Comparison of ENCODE assay signal across 8 cellular contexts in genomic region chr7:151080091-151080521, GRCh38. TPM values are rescaled to one million over a fixed set of nuclear protein-coding genes. Genes with fewer than 3 reads are reported as not detected.
DNase-seq lines count a peak whose midpoint lies in the region; ATAC-seq and TF ChIP-seq lines count a peak whose summit lies in the region.

No MANE protein-coding gene starts in this region.

- peaks cover 2% of the 10 kb centered on the region for H3K27me3 Mint-ChIP-seq in activated CD4-positive, alpha-beta memory T cell treated with anti-CD3 and anti-CD28 coated beads for 36 hours

- H3K4me3 Mint-ChIP-seq in activated CD4-positive, alpha-beta memory T cell treated with anti-CD3 and anti-CD28 coated beads for 36 hours = peak overlapping the region; percentile 93

- H3K4me3 ChIP-seq in cardiac muscle cell (peak overlapping the region; percentile 93), psoas muscle (peak overlapping the region; percentile 91)

- H3K27ac ChIP-seq in cardiac muscle cell (peak overlapping the region; percentile 93), psoas muscle (peak overlapping the region; percentile 89)

- H3K27me3 ChIP-seq in cardiac muscle cell = no peaks in the 10 kb centered on the region
- H3K27me3 ChIP-seq in psoas muscle (ENCODE audit: insufficient read depth in 3 of 3, low read length in 2 of 3) = no peaks in the 10 kb centered on the region

- H3K36me3 ChIP-seq in cardiac muscle cell (peaks cover 4% of the 10 kb centered on the region), psoas muscle (ENCODE audit: insufficient read depth in 1 of 2, low read depth in 1 of 2) (peaks cover 4 to 29% of the 10 kb centered on the region in 2 donors)

- H3K27ac Mint-ChIP-seq in activated CD4-positive, alpha-beta memory T cell treated with anti-CD3 and anti-CD28 coated beads for 36 hours = peak overlapping the region; percentile 86

- H3K9me3 ChIP-seq in cardiac muscle cell (ENCODE audit: low read depth) (no peaks in the 10 kb centered on the region), psoas muscle (no peaks in the 10 kb centered on the region)

- TF ChIP-seq CTCF in cardiac muscle cell (IDR thresholded peaks at IDR 0.05; ENCODE audit: low read depth, low read length) (no peak), psoas muscle (IDR thresholded peaks at IDR 0.05) (no peak)

- H3K9me3 Mint-ChIP-seq in activated CD4-positive, alpha-beta memory T cell treated with anti-CD3 and anti-CD28 coated beads for 36 hours = no peaks in the 10 kb centered on the region

- intact Hi-C loops in activated CD4-positive, alpha-beta memory T cell treated with anti-CD3 and anti-CD28 coated beads for 36 hours (cut with micrococcal nuclease) = loop anchor here (1.0 to 2.0 kb wide), 4 partner anchors 22 to 271 kb away; partner anchors contain the start of genes ABCF2 and CHPF2
- intact Hi-C loops in psoas muscle (cut with DNase I) = no loop called here

- DNase-seq in NCI-H146 (lab: John Stamatoyannopoulos, UW) (peak; percentile 36), NCI-H146 treated with DMSO at 0.1 percent for 48 hours (lab: John Stamatoyannopoulos, UW; ENCODE audit: unreplicated experiment) (no peak), cardiac muscle cell (ENCODE audit: low read depth in 1 of 2, low spot score in 1 of 2) (peak; percentile 21 to 46), psoas muscle (peak in 1 of 2 donors; percentile 42), EL (no peak)
- DNase-seq in activated CD4-positive, alpha-beta memory T cell treated with anti-CD3 and anti-CD28 coated beads for 36 hours = no peak

- H3K4me1 ChIP-seq in cardiac muscle cell (ENCODE audit: low read depth) (peaks cover 19% of the 10 kb centered on the region), psoas muscle (peaks cover 44% of the 10 kb centered on the region)

- peaks cover 32% of the 10 kb centered on the region for H3K4me1 Mint-ChIP-seq in activated CD4-positive, alpha-beta memory T cell treated with anti-CD3 and anti-CD28 coated beads for 36 hours (ENCODE audit: low read depth)

- ATAC-seq in HG03439 (IDR thresholded peaks at IDR 0.05; ENCODE audit: unreplicated experiment) = peak; percentile 0
- ATAC-seq in psoas muscle = peak; percentile 7 to 21 (median 15)
- ATAC-seq in HG03378 (IDR thresholded peaks at IDR 0.05; ENCODE audit: unreplicated experiment) = no peak

- 0% methylated on average over 26 to 30 of the region's 30 CpGs for WGBS in psoas muscle, 3 donors

- H3K36me3 Mint-ChIP-seq in activated CD4-positive, alpha-beta memory T cell treated with anti-CD3 and anti-CD28 coated beads for 36 hours = peaks cover 13% of the 10 kb centered on the region

- CTCF ChIA-PET in activated CD4-positive, alpha-beta memory T cell treated with anti-CD3 and anti-CD28 coated beads for 36 hours (lab: Charles Lee) = interaction anchor here (0.9 to 1.6 kb wide), 3 partner anchors 30 to 164 kb away, joined by 3 to 9 read pairs (median 4); no protein-coding TSS in a partner anchor

- POLR2A ChIA-PET in activated CD4-positive, alpha-beta memory T cell treated with anti-CD3 and anti-CD28 coated beads for 36 hours (lab: Charles Lee) = interaction anchor here (1.0 to 1.5 kb wide), 3 partner anchors 10 to 55 kb away, joined by 3 to 5 read pairs (median 5); partner anchors contain the start of gene ATG9B

RNA-seq across cellular contexts. Expression of gene FASTK, which starts 0.5 kb away (rescaled TPM):
- 10 to 100 TPM; 56.8 to 57.4 TPM for total RNA-seq in activated CD4-positive, alpha-beta memory T cell treated with anti-CD3 and anti-CD28 coated beads for 36 hours
- total RNA-seq in cardiac muscle cell (165 and 175 TPM in 2 replicates), psoas muscle (100 to 1,000 TPM in 3 of 4 donors, 10 to 100 TPM in 1; 87.1 to 126 (median 111) TPM)
- polyA plus RNA-seq in cardiac muscle cell (145 and 227 TPM in 2 replicates), psoas muscle (100 to 1,000 TPM; 132 to 194 (median 151) TPM)

RNA-seq across cellular contexts. Expression of gene TMUB1, which starts 3.2 kb away (rescaled TPM):
- total RNA-seq in activated CD4-positive, alpha-beta memory T cell treated with anti-CD3 and anti-CD28 coated beads for 36 hours = 10 to 100 TPM; 53.8 to 60.9 TPM
- total RNA-seq in cardiac muscle cell = 83.4 and 93.9 TPM in 2 replicates
- 63.0 and 74.9 TPM in 2 replicates for polyA plus RNA-seq in cardiac muscle cell
- total RNA-seq in psoas muscle = 10 to 100 TPM; 41.7 to 55.5 (median 44.4) TPM
- 100 to 1,000 TPM in 1 of 3 donors, 10 to 100 TPM in 2; 76.9 to 121 (median 85.3) TPM for polyA plus RNA-seq in psoas muscle

RNA-seq across cellular contexts. Expression of gene AGAP3, which starts 6.2 kb away (rescaled TPM):
- 10 to 100 TPM; 29.8 to 36.5 TPM for total RNA-seq in activated CD4-positive, alpha-beta memory T cell treated with anti-CD3 and anti-CD28 coated beads for 36 hours
- 66.4 and 115 TPM in 2 replicates for total RNA-seq in cardiac muscle cell
- polyA plus RNA-seq in cardiac muscle cell = 106 and 124 TPM in 2 replicates
- total RNA-seq in psoas muscle = 10 to 100 TPM; 39.3 to 52.2 (median 51.4) TPM
- 10 to 100 TPM; 38.4 to 75.3 (median 44.7) TPM for polyA plus RNA-seq in psoas muscle

RNA-seq across cellular contexts. Expression of gene SLC4A2, which starts 20.7 kb away (rescaled TPM):
- 10 to 100 TPM; 46.7 to 50.5 TPM for total RNA-seq in activated CD4-positive, alpha-beta memory T cell treated with anti-CD3 and anti-CD28 coated beads for 36 hours
- total RNA-seq in cardiac muscle cell = 269 and 288 TPM in 2 replicates
- polyA plus RNA-seq in cardiac muscle cell = 118 and 144 TPM in 2 replicates
- 10 to 100 TPM; 26.5 to 36.0 (median 31.3) TPM for total RNA-seq in psoas muscle
- polyA plus RNA-seq in psoas muscle = 10 to 100 TPM; 26.9 to 39.8 (median 33.5) TPM

RNA-seq across cellular contexts. Expression of gene CDK5, which starts 22.4 kb away (rescaled TPM):
- 10 to 100 TPM; 12.8 to 14.1 TPM for total RNA-seq in activated CD4-positive, alpha-beta memory T cell treated with anti-CD3 and anti-CD28 coated beads for 36 hours
- total RNA-seq in cardiac muscle cell (17.8 and 35.6 TPM in 2 replicates), psoas muscle (1 to 10 TPM; 3.8 to 6.4 (median 5.4) TPM)
- polyA plus RNA-seq in cardiac muscle cell (24.4 and 56.8 TPM in 2 replicates), psoas muscle (10 to 100 TPM in 1 of 3 donors, 1 to 10 TPM in 2; 5.7 to 15.2 (median 6.2) TPM)

Comparison
In these comparisons a context has a peak if more than half of its experiments do, and no peak if none do; other contexts are left out.
1. DNase-seq: peak in NCI-H146 (single experiment) and cardiac muscle cell (2 of 2); none in NCI-H146 treated with DMSO at 0.1 percent for 48 hours (single experiment), activated CD4-positive, alpha-beta memory T cell treated with anti-CD3 and anti-CD28 coated beads for 36 hours (single experiment) and EL (single experiment).